In the genomic region with DNA sequence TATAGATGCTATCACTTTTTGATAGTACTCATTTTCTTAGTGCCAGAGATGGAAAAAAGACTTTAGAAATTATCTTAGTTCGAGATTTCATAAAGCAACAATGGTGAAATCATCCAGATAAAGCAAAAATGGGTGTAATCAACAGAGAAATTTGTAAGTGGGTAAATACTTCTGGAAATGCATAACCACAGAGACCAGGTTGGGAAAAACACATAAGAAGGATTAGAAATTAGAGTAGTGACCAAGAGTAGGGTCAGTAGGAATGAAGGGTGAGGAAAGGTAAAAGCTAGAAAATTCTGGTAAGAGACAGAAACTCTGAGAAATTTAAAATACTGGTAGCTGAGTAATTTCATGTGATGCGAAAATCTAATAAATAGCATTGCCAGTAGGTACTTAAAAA, we compare ENCODE assay signal across 24 cellular contexts. TPM values are rescaled to one million over a fixed set of nuclear protein-coding genes. Genes with fewer than 3 reads are reported as not detected.
"Had no signal": no experiment of that assay in that cellular context is flagged by ENCODE, and none has a peak within 500 bp of the region (broad histone marks: within the 10 kb centered on the region; RNA-seq: fewer than 3 reads in every experiment).

No MANE protein-coding gene starts in this region.

- ATAC-seq: activated T-cell treated with anti-CD3 and anti-CD28 coated beads, Interleukin-2, amount 50 U/mL, for 72 hours; natural killer cell treated with Interleukin-12 subunit alpha and Interleukin-12 subunit beta and Interleukin-15 and Interleukin-18, amount 100 ng/mL, for 72 hours; sciatic nerve; stimulated activated naive B cell treated with anti-CD40 and anti-IgM and Interleukin-4, amounts not matched to agents 10 μg/mL and 1 μg/mL and 100 μg/mL, for 72 hours; upper lobe of right lung had no signal

- H3K27me3 ChIP-seq: ascending aorta, ovary, stomach, suprapubic skin, tibial artery, upper lobe of right lung had no signal

- H3K4me1 ChIP-seq: stomach, suprapubic skin had no signal

- H3K36me3 ChIP-seq: ascending aorta, ovary, stomach, suprapubic skin, tibial artery, upper lobe of right lung had no signal

- H3K4me3 ChIP-seq: ascending aorta, ovary, stomach, suprapubic skin, tibial artery, upper lobe of right lung had no signal

- H3K27ac ChIP-seq: ascending aorta, ovary, suprapubic skin, upper lobe of right lung had no signal

- DNase-seq: activated CD4-positive, alpha-beta T cell treated with anti-CD3 and anti-CD28 coated beads for 4 hours; activated CD4-positive, alpha-beta T cell treated with anti-CD3 and anti-CD28 coated beads, Interleukin-2, amount 50 U/mL, for 4 hours; activated CD4-positive, CD25-positive, alpha-beta regulatory T cell; activated naive CD4-positive, alpha-beta T cell; activated T-cell treated with anti-CD3 and anti-CD28 coated beads for 4 hours; activated T-cell treated with anti-CD3 and anti-CD28 coated beads, Interleukin-2, amount 50 U/mL, for 72 hours; caudate nucleus; foreskin fibroblast; head of caudate nucleus; hippocampal formation; immature natural killer cell; ovary; retina; small intestine; stimulated activated CD4-positive, alpha-beta T cell treated with anti-CD3 and anti-CD28 coated beads, Interleukin-1b, Interleukin-23, amount 100 ng/mL, for 48 hours; stimulated activated naive B cell treated with anti-CD40 and anti-IgM and Interleukin-4, amounts not matched to agents 10 μg/mL and 1 μg/mL and 100 μg/mL, for 72 hours; stomach; T-helper 1 cell; tibial artery; upper lobe of right lung had no signal

- H3K9me3 ChIP-seq: ascending aorta, ovary, stomach, suprapubic skin, tibial artery, upper lobe of right lung had no signal

RNA-seq across cellular contexts. Expression of a gene that starts 11.2 kb away (rescaled TPM):
- total RNA-seq: activated T-cell treated with anti-CD3 and anti-CD28 coated beads, Interleukin-2, amount 50 U/mL, for 72 hours; natural killer cell treated with Interleukin-12 subunit alpha and Interleukin-12 subunit beta and Interleukin-15 and Interleukin-18, amount 100 ng/mL, for 72 hours had no signal
- polyA plus RNA-seq: immature natural killer cell had no signal
